Comparison of ENCODE assay signal across 11 cellular contexts in genomic region chr1:154420961-154421924, GRCh38. TPM values are rescaled to one million over a fixed set of nuclear protein-coding genes. Genes with fewer than 3 reads are reported as not detected.
A peak's percentile ranks its signal among the peaks of the same experiment; 100 is the strongest.
DNase-seq lines count a peak whose midpoint lies in the region; ATAC-seq and TF ChIP-seq lines count a peak whose summit lies in the region.
"Had no signal": no experiment of that assay in that cellular context is flagged by ENCODE, and none has a peak within 500 bp of the region (broad histone marks: within the 10 kb centered on the region; RNA-seq: fewer than 3 reads in every experiment).

No MANE protein-coding gene starts in this region.

- H2AFZ ChIP-seq in mesenchymal stem cell (ENCODE audit: low read depth, low read length), result no peak overlapping the region
- H2AFZ ChIP-seq: PC-9 had no signal

- CTCF ChIA-PET in activated CD4-positive, alpha-beta T cell treated with anti-CD3 and anti-CD28 coated beads, Interleukin-2, amount 10 ng/mL, durations not matched to agents 7 days and 5 days (lab: Charles Lee), result interaction anchor here (0.6 to 1.6 kb wide), 5 partner anchors 9 to 97 kb away, joined by 3 to 6 read pairs (median 3); no protein-coding TSS in a partner anchor

- H3K4me2 ChIP-seq in mesenchymal stem cell (ENCODE audit: low read length, poor library complexity, severe bottlenecking), result no peak overlapping the region
- H3K4me2 ChIP-seq: PC-9 had no signal

- peak overlapping the region; percentile 75 to 88 for H3K18ac ChIP-seq in mesenchymal stem cell (ENCODE audit: low read depth in 1 of 2, low read length in 2 of 2)

- no peak for DNase-seq in activated CD4-positive, alpha-beta T cell treated with anti-CD3 and anti-CD28 coated beads, Interleukin-2, amount 10 ng/mL, durations not matched to agents 7 days and 5 days
- no peak for DNase-seq in activated CD4-positive, alpha-beta T cell treated with anti-CD3 and anti-CD28 coated beads, Interleukin-2, amount 50 U/mL, for 1 hour
- DNase-seq in body of pancreas (no peak), mesenchymal stem cell (no peak), testis (no peak), dermis blood vessel endothelial cell (no peak), islet precursor cell (no peak)
- no peak for DNase-seq in stimulated activated effector memory CD8-positive, alpha-beta T cell treated with anti-CD3 and anti-CD28 coated beads, Interleukin-12 subunit alpha, Interleukin-12 subunit beta, amount 100 ng/mL, for 72 hours (ENCODE audit: low spot score in 2 of 2)
- DNase-seq: activated CD4-positive, alpha-beta T cell treated with anti-CD3 and anti-CD28 coated beads for 1 hour; NCI-H1092 treated with DMSO at 0.1 percent for 48 hours; PC-9 had no signal

- H3K36me3 Mint-ChIP-seq in activated CD4-positive, alpha-beta T cell treated with anti-CD3 and anti-CD28 coated beads, Interleukin-2, amount 10 ng/mL, durations not matched to agents 7 days and 5 days (ENCODE audit: low read depth), result no peaks in the 10 kb centered on the region
- H3K36me3 Mint-ChIP-seq in stimulated activated effector memory CD8-positive, alpha-beta T cell treated with anti-CD3 and anti-CD28 coated beads, Interleukin-12 subunit alpha, Interleukin-12 subunit beta, amount 100 ng/mL, for 72 hours, result no peaks in the 10 kb centered on the region

- H3K79me1 ChIP-seq in mesenchymal stem cell (replicated peaks; ENCODE audit: low read length, poor library complexity, severe bottlenecking), result peaks cover 10% of the 10 kb centered on the region

- H4K8ac ChIP-seq in mesenchymal stem cell (ENCODE audit: low read length), result peak overlapping the region; percentile 58

- TF ChIP-seq POLR2A in body of pancreas (IDR thresholded peaks at IDR 0.05) (no peak), testis (IDR thresholded peaks at IDR 0.05) (no peak)

- H3K9me3 ChIP-seq in body of pancreas (no peaks in the 10 kb centered on the region), mesenchymal stem cell (ENCODE audit: control insufficient read depth, low read length) (no peaks in the 10 kb centered on the region), testis (no peaks in the 10 kb centered on the region)

- H3K4me3 Mint-ChIP-seq in activated CD4-positive, alpha-beta T cell treated with anti-CD3 and anti-CD28 coated beads, Interleukin-2, amount 10 ng/mL, durations not matched to agents 7 days and 5 days, result no peak overlapping the region
- H3K4me3 Mint-ChIP-seq in stimulated activated effector memory CD8-positive, alpha-beta T cell treated with anti-CD3 and anti-CD28 coated beads, Interleukin-12 subunit alpha, Interleukin-12 subunit beta, amount 100 ng/mL, for 72 hours, result no peak overlapping the region

- peak overlapping the region in 1 of 2 experiments; percentile 70 for H3K23ac ChIP-seq in mesenchymal stem cell (ENCODE audit: low read length in 2 of 2)

- TF ChIP-seq CTCF in body of pancreas (IDR thresholded peaks at IDR 0.05) (no peak), testis (IDR thresholded peaks at IDR 0.05) (no peak)

- intact Hi-C loops in body of pancreas (cut with DNase I) (no loop called here), testis (cut with DNase I; ENCODE audit: low total_unique reads) (no loop called here)

- H3K4me1 ChIP-seq in body of pancreas (peaks cover 75% of the 10 kb centered on the region), mesenchymal stem cell (ENCODE audit: control insufficient read depth, insufficient read depth, low read depth, low read length) (peaks cover 47% of the 10 kb centered on the region), testis (peaks cover 42% of the 10 kb centered on the region)

- POLR2A ChIA-PET in activated CD4-positive, alpha-beta T cell treated with anti-CD3 and anti-CD28 coated beads, Interleukin-2, amount 10 ng/mL, durations not matched to agents 7 days and 5 days (lab: Charles Lee), result no interaction called here

- H3K27me3 Mint-ChIP-seq in activated CD4-positive, alpha-beta T cell treated with anti-CD3 and anti-CD28 coated beads, Interleukin-2, amount 10 ng/mL, durations not matched to agents 7 days and 5 days, result no peaks in the 10 kb centered on the region

- H3K27me3 ChIP-seq in body of pancreas (no peaks in the 10 kb centered on the region), mesenchymal stem cell (ENCODE audit: control insufficient read depth in 1 of 2, insufficient read depth in 1 of 2, low read length in 2 of 2) (no peaks in the 10 kb centered on the region), testis (no peaks in the 10 kb centered on the region)

- H3K9ac ChIP-seq in mesenchymal stem cell (ENCODE audit: low read length), result peak overlapping the region; percentile 14

- peak overlapping the region; percentile 46 to 91 for H3K4ac ChIP-seq in mesenchymal stem cell (ENCODE audit: low read depth in 1 of 2, low read length in 2 of 2)

- H3K14ac ChIP-seq in mesenchymal stem cell (ENCODE audit: low read length in 2 of 2), result peak overlapping the region in 1 of 2 experiments; percentile 26

- H3K4me1 Mint-ChIP-seq in activated CD4-positive, alpha-beta T cell treated with anti-CD3 and anti-CD28 coated beads, Interleukin-2, amount 10 ng/mL, durations not matched to agents 7 days and 5 days, result peaks cover 49% of the 10 kb centered on the region
- peaks cover 59% of the 10 kb centered on the region for H3K4me1 Mint-ChIP-seq in stimulated activated effector memory CD8-positive, alpha-beta T cell treated with anti-CD3 and anti-CD28 coated beads, Interleukin-12 subunit alpha, Interleukin-12 subunit beta, amount 100 ng/mL, for 72 hours

- no peak overlapping the region for H2BK5ac ChIP-seq in mesenchymal stem cell (ENCODE audit: low read depth, low read length, poor library complexity, severe bottlenecking)

- peak overlapping the region; percentile 80 to 93 for H2BK12ac ChIP-seq in mesenchymal stem cell (ENCODE audit: low read length in 2 of 2)

- peak overlapping the region; percentile 11 for H2BK120ac ChIP-seq in mesenchymal stem cell (ENCODE audit: low read depth, low read length)

- no peaks in the 10 kb centered on the region for H3K9me3 Mint-ChIP-seq in activated CD4-positive, alpha-beta T cell treated with anti-CD3 and anti-CD28 coated beads, Interleukin-2, amount 10 ng/mL, durations not matched to agents 7 days and 5 days
- H3K9me3 Mint-ChIP-seq in stimulated activated effector memory CD8-positive, alpha-beta T cell treated with anti-CD3 and anti-CD28 coated beads, Interleukin-12 subunit alpha, Interleukin-12 subunit beta, amount 100 ng/mL, for 72 hours, result no peaks in the 10 kb centered on the region

- peak overlapping the region; percentile 73 for H3K27ac Mint-ChIP-seq in activated CD4-positive, alpha-beta T cell treated with anti-CD3 and anti-CD28 coated beads, Interleukin-2, amount 10 ng/mL, durations not matched to agents 7 days and 5 days
- H3K27ac Mint-ChIP-seq in stimulated activated effector memory CD8-positive, alpha-beta T cell treated with anti-CD3 and anti-CD28 coated beads, Interleukin-12 subunit alpha, Interleukin-12 subunit beta, amount 100 ng/mL, for 72 hours, result no peak overlapping the region

- H3K36me3 ChIP-seq in body of pancreas (replicated peaks in 1 of 2; ENCODE audit: insufficient read depth in 1 of 2, low read depth in 2 of 2), result no peaks in the 10 kb centered on the region
- peaks cover 0 to 2% of the 10 kb centered on the region in 2 experiments for H3K36me3 ChIP-seq in mesenchymal stem cell (ENCODE audit: control insufficient read depth in 1 of 2, insufficient read depth in 2 of 2, low read depth in 1 of 2, low read length in 2 of 2)
- H3K36me3 ChIP-seq in testis (ENCODE audit: low read depth, missing control alignments), result no peaks in the 10 kb centered on the region

- ATAC-seq in body of pancreas, result no peak
- ATAC-seq in stimulated activated effector memory CD8-positive, alpha-beta T cell treated with anti-CD3 and anti-CD28 coated beads, Interleukin-12 subunit alpha, Interleukin-12 subunit beta, amount 100 ng/mL, for 72 hours, result no peak

- peak overlapping the region; percentile 73 for H2BK15ac ChIP-seq in mesenchymal stem cell (ENCODE audit: low read depth, poor library complexity, severe bottlenecking)

- peak overlapping the region; percentile 76 for H4K91ac ChIP-seq in mesenchymal stem cell (ENCODE audit: low read length)

- H3K4me3 ChIP-seq in body of pancreas, result no peak overlapping the region
- no peak overlapping the region for H3K4me3 ChIP-seq in mesenchymal stem cell (ENCODE audit: insufficient read depth in 1 of 2, low read depth in 1 of 2, low read length in 2 of 2)
- no peak overlapping the region for H3K4me3 ChIP-seq in testis
- H3K4me3 ChIP-seq: PC-9 had no signal

- peak overlapping the region; percentile 99 for H2AK5ac ChIP-seq in mesenchymal stem cell (ENCODE audit: low read length, severe bottlenecking)

- 75 to 79% methylated on average over 10 of the region's 10 CpGs for WGBS in body of pancreas, 2 donors
- 82% methylated on average over 8 of the region's 10 CpGs for WGBS in mesenchymal stem cell
- WGBS in testis, 2 donors, result 71 to 78% methylated on average over 10 of the region's 10 CpGs

- H3K27ac ChIP-seq in body of pancreas, result peak overlapping the region; percentile 95 to 99 (median 96)
- H3K27ac ChIP-seq in mesenchymal stem cell (ENCODE audit: low read length, poor library complexity, severe bottlenecking), result peak overlapping the region; percentile 44
- H3K27ac ChIP-seq in testis, result peak overlapping the region; percentile 25 to 74
- H3K27ac ChIP-seq: PC-9 had no signal

RNA-seq across cellular contexts. Expression of gene IL6R, which starts 16.1 kb away (rescaled TPM):
- 1 to 10 TPM; 9.1 to 9.3 TPM for total RNA-seq in activated CD4-positive, alpha-beta T cell treated with anti-CD3 and anti-CD28 coated beads, Interleukin-2, amount 10 ng/mL, durations not matched to agents 7 days and 5 days
- total RNA-seq in body of pancreas (10 to 100 TPM in 1 of 2 donors, 1 to 10 TPM in 1; 5.9 to 13.5 TPM), testis (10 to 100 TPM; 25.0 to 29.7 TPM), dermis blood vessel endothelial cell (23.3 and 25.2 TPM in 2 replicates)
- polyA plus RNA-seq in mesenchymal stem cell (2013, experiment 1 of 2), result 9.3 TPM
- polyA plus RNA-seq in mesenchymal stem cell (2013, experiment 2 of 2), result 9.8 TPM
- polyA plus RNA-seq in testis (ENCODE audit: insufficient read depth, low read depth, low replicate concordance), result 8.5 TPM

Comparison
In these comparisons a context has a peak if more than half of its experiments do, and no peak if none do; other contexts are left out.
1. H3K27ac ChIP-seq: peak in every context shown above with its lines; median percentile 96 in body of pancreas; 50 in testis; 44 in mesenchymal stem cell.